In the genomic region with DNA sequence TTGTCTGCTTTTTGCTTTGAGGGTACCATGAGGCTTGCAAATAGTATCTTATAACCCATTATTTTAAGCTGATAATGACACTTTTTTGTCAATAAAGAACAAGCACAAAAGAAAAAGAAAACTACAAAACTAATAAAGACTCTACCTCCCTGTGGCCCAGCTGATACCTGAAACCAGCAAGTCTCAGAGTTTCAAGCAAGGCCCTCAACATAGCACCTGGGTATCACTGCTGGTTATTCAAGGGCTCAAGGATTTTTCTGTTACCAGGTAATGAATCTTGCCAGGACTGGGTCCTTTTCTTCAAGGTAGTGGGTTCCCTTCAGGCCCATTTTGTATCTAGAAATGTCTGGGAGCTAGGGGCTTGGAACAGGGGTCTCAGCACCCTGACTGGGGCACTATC, we compare ENCODE assay signal across 36 cellular contexts.
"Had no signal": no experiment of that assay in that cellular context is flagged by ENCODE, and none has a peak within 500 bp of the region (broad histone marks: within the 10 kb centered on the region; RNA-seq: fewer than 3 reads in every experiment).

No MANE protein-coding gene starts in this region.

- H3K27ac Mint-ChIP-seq: activated CD4-positive, alpha-beta memory T cell treated with anti-CD3 and anti-CD28 coated beads, Interleukin-2, amount 10 ng/mL, durations not matched to agents 7 days and 5 days; activated CD4-positive, alpha-beta T cell treated with anti-CD3 and anti-CD28 coated beads, Interleukin-2, amount 10 ng/mL, durations not matched to agents 7 days and 5 days; activated CD8-positive, alpha-beta memory T cell treated with anti-CD3 and anti-CD28 coated beads, Interleukin-2, amount 10 ng/mL, durations not matched to agents 7 days and 5 days; activated CD8-positive, alpha-beta T cell treated with anti-CD3 and anti-CD28 coated beads, Interleukin-2, amount 10 ng/mL, durations not matched to agents 7 days and 5 days; activated naive CD4-positive, alpha-beta T cell treated with anti-CD3 and anti-CD28 coated beads, Interleukin-2, amount 10 ng/mL, durations not matched to agents 7 days and 5 days; activated naive CD4-positive, alpha-beta T cell treated with anti-CD3 and anti-CD28 coated beads, Interleukin-2, amount 50 U/mL, for 24 hours; activated naive CD8-positive, alpha-beta T cell; activated naive CD8-positive, alpha-beta T cell treated with anti-CD3 and anti-CD28 coated beads, Interleukin-2, amount 10 ng/mL, durations not matched to agents 7 days and 5 days; activated naive CD8-positive, alpha-beta T cell treated with anti-CD3 and anti-CD28 coated beads, Interleukin-2, amount 50 U/mL, for 24 hours; activated T-cell treated with anti-CD3 and anti-CD28 coated beads, Interleukin-2, amount 50 U/mL, for 24 hours; activated T-helper 2 cell treated with anti-CD3 and anti-CD28 coated beads, Interferon-gamma antibody, Interleukin-2, Interleukin-4, amounts not matched to agents 10 μg/mL and 5 μg/mL and 100 μg/mL, durations not matched to agents 14 hours and 24 hours and 36 hours; brain; T-helper 1 cell treated with Interleukin-12 subunit alpha and Interleukin-12 subunit beta and Interleukin-4 antibody, amounts not matched to agents 30 μg/mL and 1 μg/mL, for 36 hours; T-helper 2 cell treated with Interferon-gamma antibody and Interleukin-4, amounts not matched to agents 5 μg/mL and 100 μg/mL, for 36 hours had no signal

- FAIRE-seq: TTC549 had no signal

- ATAC-seq: activated CD4-positive, CD25-positive, alpha-beta regulatory T cell treated with anti-CD3 and anti-CD28 coated beads, Interleukin-2, amount 50 U/mL, for 24 hours; activated CD8-positive, alpha-beta memory T cell treated with anti-CD3 and anti-CD28 coated beads, Interleukin-2, amount 10 ng/mL, durations not matched to agents 7 days and 5 days; activated CD8-positive, alpha-beta T cell treated with anti-CD3 and anti-CD28 coated beads, Interleukin-2, amount 10 ng/mL, durations not matched to agents 7 days and 5 days; activated naive CD8-positive, alpha-beta T cell treated with anti-CD3 and anti-CD28 coated beads, Interleukin-2, amount 50 U/mL, for 24 hours had no signal

- H3K36me3 ChIP-seq: ascending aorta, cardiac muscle cell had no signal

- H3K27me3 ChIP-seq: ascending aorta, cardiac muscle cell had no signal

- H3K4me1 Mint-ChIP-seq: activated CD4-positive, alpha-beta memory T cell treated with anti-CD3 and anti-CD28 coated beads, Interleukin-2, amount 10 ng/mL, durations not matched to agents 7 days and 5 days; activated CD4-positive, alpha-beta T cell treated with anti-CD3 and anti-CD28 coated beads, Interleukin-2, amount 10 ng/mL, durations not matched to agents 7 days and 5 days; activated CD8-positive, alpha-beta memory T cell treated with anti-CD3 and anti-CD28 coated beads, Interleukin-2, amount 10 ng/mL, durations not matched to agents 7 days and 5 days; activated naive CD4-positive, alpha-beta T cell treated with anti-CD3 and anti-CD28 coated beads, Interleukin-2, amount 10 ng/mL, durations not matched to agents 7 days and 5 days; activated naive CD4-positive, alpha-beta T cell treated with anti-CD3 and anti-CD28 coated beads, Interleukin-2, amount 50 U/mL, for 24 hours; activated naive CD8-positive, alpha-beta T cell treated with anti-CD3 and anti-CD28 coated beads, Interleukin-2, amount 10 ng/mL, durations not matched to agents 7 days and 5 days; activated naive CD8-positive, alpha-beta T cell treated with anti-CD3 and anti-CD28 coated beads, Interleukin-2, amount 50 U/mL, for 24 hours; central memory CD8-positive, alpha-beta T cell had no signal

- H3K9me3 ChIP-seq: ascending aorta had no signal

- H3K27ac ChIP-seq: ascending aorta, cardiac muscle cell, VCaP had no signal

- H3K4me3 Mint-ChIP-seq: activated CD4-positive, alpha-beta memory T cell treated with anti-CD3 and anti-CD28 coated beads, Interleukin-2, amount 10 ng/mL, durations not matched to agents 7 days and 5 days; activated CD4-positive, alpha-beta T cell treated with anti-CD3 and anti-CD28 coated beads, Interleukin-2, amount 10 ng/mL, durations not matched to agents 7 days and 5 days; activated CD8-positive, alpha-beta memory T cell treated with anti-CD3 and anti-CD28 coated beads, Interleukin-2, amount 10 ng/mL, durations not matched to agents 7 days and 5 days; activated CD8-positive, alpha-beta T cell treated with anti-CD3 and anti-CD28 coated beads, Interleukin-2, amount 10 ng/mL, durations not matched to agents 7 days and 5 days; activated naive CD4-positive, alpha-beta T cell treated with anti-CD3 and anti-CD28 coated beads, Interleukin-2, amount 10 ng/mL, durations not matched to agents 7 days and 5 days; activated naive CD4-positive, alpha-beta T cell treated with anti-CD3 and anti-CD28 coated beads, Interleukin-2, amount 50 U/mL, for 24 hours; activated naive CD8-positive, alpha-beta T cell; activated naive CD8-positive, alpha-beta T cell treated with anti-CD3 and anti-CD28 coated beads, Interleukin-2, amount 10 ng/mL, durations not matched to agents 7 days and 5 days; activated naive CD8-positive, alpha-beta T cell treated with anti-CD3 and anti-CD28 coated beads, Interleukin-2, amount 50 U/mL, for 24 hours; activated T-cell treated with anti-CD3 and anti-CD28 coated beads, Interleukin-2, amount 50 U/mL, for 24 hours; brain; central memory CD8-positive, alpha-beta T cell; T-helper 1 cell treated with Interleukin-12 subunit alpha and Interleukin-12 subunit beta and Interleukin-4 antibody, amounts not matched to agents 30 μg/mL and 1 μg/mL, for 36 hours; T-helper 2 cell treated with Interferon-gamma antibody and Interleukin-4, amounts not matched to agents 5 μg/mL and 100 μg/mL, for 36 hours had no signal

- DNase-seq: activated CD4-positive, alpha-beta memory T cell treated with anti-CD3 and anti-CD28 coated beads, Interleukin-2, amount 10 ng/mL, durations not matched to agents 7 days and 5 days; activated CD4-positive, alpha-beta T cell treated with anti-CD3 and anti-CD28 coated beads for 48 hours; activated CD4-positive, alpha-beta T cell treated with anti-CD3 and anti-CD28 coated beads, Interleukin-2, amount 10 ng/mL, durations not matched to agents 7 days and 5 days; activated CD4-positive, alpha-beta T cell treated with anti-CD3 and anti-CD28 coated beads, Interleukin-2, amount 50 U/mL, for 48 hours; activated CD4-positive, CD25-positive, alpha-beta regulatory T cell; activated CD8-positive, alpha-beta memory T cell treated with anti-CD3 and anti-CD28 coated beads for 24 hours; activated CD8-positive, alpha-beta memory T cell treated with anti-CD3 and anti-CD28 coated beads, Interleukin-2, amount 10 ng/mL, durations not matched to agents 7 days and 5 days; activated CD8-positive, alpha-beta memory T cell treated with anti-CD3 and anti-CD28 coated beads, Interleukin-2, amount 50 U/mL, for 48 hours; activated CD8-positive, alpha-beta T cell treated with anti-CD3 and anti-CD28 coated beads, Interleukin-2, amount 10 ng/mL, durations not matched to agents 7 days and 5 days; activated effector memory CD4-positive, alpha-beta T cell treated with Interleukin-2 at 50 U/mL for 16 hours; activated gamma-delta T cell; activated naive CD4-positive, alpha-beta T cell treated with anti-CD3 and anti-CD28 coated beads, Interleukin-2, amount 10 ng/mL, durations not matched to agents 7 days and 5 days; activated naive CD4-positive, alpha-beta T cell treated with Interleukin-2 at 50 U/mL for 16 hours; activated naive CD8-positive, alpha-beta T cell treated with anti-CD3 and anti-CD28 coated beads, Interleukin-2, amount 10 ng/mL, durations not matched to agents 7 days and 5 days; activated naive CD8-positive, alpha-beta T cell treated with anti-CD3 and anti-CD28 coated beads, Interleukin-2, amount 50 U/mL, for 24 hours; activated T-cell treated with anti-CD3 and anti-CD28 coated beads, Interleukin-2, amount 50 U/mL, for 24 hours; activated T-cell treated with anti-CD3 and anti-CD28 coated beads, Interleukin-2, amount 50 U/mL, for 48 hours; amygdala; anterior cingulate cortex; caudate nucleus; cerebellar nuclear complex; T-helper 1 cell; T-helper 2 cell; T-helper 9 cell had no signal

- H3K4me3 ChIP-seq: ascending aorta, cardiac muscle cell had no signal

- H3K4me1 ChIP-seq: ascending aorta had no signal

- H3K27me3 Mint-ChIP-seq: activated CD4-positive, alpha-beta memory T cell treated with anti-CD3 and anti-CD28 coated beads, Interleukin-2, amount 10 ng/mL, durations not matched to agents 7 days and 5 days; activated CD4-positive, alpha-beta T cell treated with anti-CD3 and anti-CD28 coated beads, Interleukin-2, amount 10 ng/mL, durations not matched to agents 7 days and 5 days; activated CD8-positive, alpha-beta memory T cell treated with anti-CD3 and anti-CD28 coated beads, Interleukin-2, amount 10 ng/mL, durations not matched to agents 7 days and 5 days; activated naive CD8-positive, alpha-beta T cell treated with anti-CD3 and anti-CD28 coated beads, Interleukin-2, amount 50 U/mL, for 24 hours; activated T-cell treated with anti-CD3 and anti-CD28 coated beads, Interleukin-2, amount 50 U/mL, for 24 hours; central memory CD8-positive, alpha-beta T cell had no signal

- H3K36me3 Mint-ChIP-seq: activated CD8-positive, alpha-beta memory T cell treated with anti-CD3 and anti-CD28 coated beads, Interleukin-2, amount 10 ng/mL, durations not matched to agents 7 days and 5 days; activated naive CD4-positive, alpha-beta T cell treated with anti-CD3 and anti-CD28 coated beads, Interleukin-2, amount 10 ng/mL, durations not matched to agents 7 days and 5 days; activated naive CD4-positive, alpha-beta T cell treated with anti-CD3 and anti-CD28 coated beads, Interleukin-2, amount 50 U/mL, for 24 hours; activated naive CD8-positive, alpha-beta T cell; activated naive CD8-positive, alpha-beta T cell treated with anti-CD3 and anti-CD28 coated beads, Interleukin-2, amount 10 ng/mL, durations not matched to agents 7 days and 5 days; brain had no signal

- H3K9me3 Mint-ChIP-seq: activated CD4-positive, alpha-beta memory T cell treated with anti-CD3 and anti-CD28 coated beads, Interleukin-2, amount 10 ng/mL, durations not matched to agents 7 days and 5 days; activated CD4-positive, alpha-beta T cell treated with anti-CD3 and anti-CD28 coated beads, Interleukin-2, amount 10 ng/mL, durations not matched to agents 7 days and 5 days; activated naive CD4-positive, alpha-beta T cell treated with anti-CD3 and anti-CD28 coated beads, Interleukin-2, amount 10 ng/mL, durations not matched to agents 7 days and 5 days; activated naive CD8-positive, alpha-beta T cell treated with anti-CD3 and anti-CD28 coated beads, Interleukin-2, amount 10 ng/mL, durations not matched to agents 7 days and 5 days; activated T-cell treated with anti-CD3 and anti-CD28 coated beads, Interleukin-2, amount 50 U/mL, for 24 hours; activated T-helper 2 cell treated with anti-CD3 and anti-CD28 coated beads, Interferon-gamma antibody, Interleukin-2, Interleukin-4, amounts not matched to agents 10 μg/mL and 5 μg/mL and 100 μg/mL, durations not matched to agents 14 hours and 24 hours and 36 hours; T-helper 1 cell treated with Interleukin-12 subunit alpha and Interleukin-12 subunit beta and Interleukin-4 antibody, amounts not matched to agents 30 μg/mL and 1 μg/mL, for 36 hours; T-helper 2 cell treated with Interferon-gamma antibody and Interleukin-4, amounts not matched to agents 5 μg/mL and 100 μg/mL, for 36 hours had no signal
